ENCODE assay signal across 8 cellular contexts in genomic region chr12:1517007-1517406, GRCh38.
DNase-seq lines count a peak whose midpoint lies in the region.

No MANE protein-coding gene starts in this region.

- peaks cover 9% of the 10 kb centered on the region for H3K9me3 Mint-ChIP-seq in activated CD4-positive, alpha-beta memory T cell treated with anti-CD3 and anti-CD28 coated beads for 36 hours

- intact Hi-C loops in activated CD4-positive, alpha-beta memory T cell treated with anti-CD3 and anti-CD28 coated beads for 36 hours (cut with micrococcal nuclease) = loop anchor here (5.0 kb wide), 1 partner anchor 65 kb away; no protein-coding TSS in a partner anchor

- peaks cover 11% of the 10 kb centered on the region for H3K27me3 Mint-ChIP-seq in activated CD4-positive, alpha-beta memory T cell treated with anti-CD3 and anti-CD28 coated beads for 36 hours

- CTCF ChIA-PET in activated CD4-positive, alpha-beta memory T cell treated with anti-CD3 and anti-CD28 coated beads for 36 hours (lab: Charles Lee) = interaction anchor here (1.0 to 2.3 kb wide), 2 partner anchors 66 to 399 kb away, joined by 5 to 13 read pairs; no protein-coding TSS in a partner anchor

- H3K27ac Mint-ChIP-seq in activated CD4-positive, alpha-beta memory T cell treated with anti-CD3 and anti-CD28 coated beads for 36 hours = no peak overlapping the region

- H3K4me1 Mint-ChIP-seq in activated CD4-positive, alpha-beta memory T cell treated with anti-CD3 and anti-CD28 coated beads for 36 hours (ENCODE audit: low read depth) = no peaks in the 10 kb centered on the region

- H3K27ac ChIP-seq in epithelial cell of prostate = peak overlapping the region; percentile 78

- POLR2A ChIA-PET in activated CD4-positive, alpha-beta memory T cell treated with anti-CD3 and anti-CD28 coated beads for 36 hours (lab: Charles Lee) = no interaction called here

- H3K4me3 Mint-ChIP-seq in activated CD4-positive, alpha-beta memory T cell treated with anti-CD3 and anti-CD28 coated beads for 36 hours = no peak overlapping the region

- DNase-seq in activated effector memory CD4-positive, alpha-beta T cell treated with anti-CD3 and anti-CD28 coated beads, Interleukin-2, amount 50 U/mL, for 16 hours = peak; percentile 47
- DNase-seq in activated effector memory CD4-positive, alpha-beta T cell treated with Interleukin-2 at 50 U/mL for 16 hours = no peak
- DNase-seq in NCI-H446 treated with DMSO at 0.1 percent for 48 hours (lab: John Stamatoyannopoulos, UW) (peak; percentile 21), epithelial cell of prostate (ENCODE audit: low read depth, low spot score) (peak; percentile 87), stromal cell of bone marrow (ENCODE audit: low read depth) (peak; percentile 96), SKM-1 treated with dmso at 0.1 percent for 144 hours (lab: John Stamatoyannopoulos, UW; ENCODE audit: unreplicated experiment) (no peak), NCI-H187 (lab: John Stamatoyannopoulos, UW) (no peak)
- DNase-seq in activated CD4-positive, alpha-beta memory T cell treated with anti-CD3 and anti-CD28 coated beads for 36 hours = no peak

- no peaks in the 10 kb centered on the region for H3K36me3 Mint-ChIP-seq in activated CD4-positive, alpha-beta memory T cell treated with anti-CD3 and anti-CD28 coated beads for 36 hours

Comparison
In these comparisons a context has a peak if more than half of its experiments do, and no peak if none do; other contexts are left out.
1. DNase-seq: peak in activated effector memory CD4-positive, alpha-beta T cell treated with anti-CD3 and anti-CD28 coated beads, Interleukin-2, amount 50 U/mL, for 16 hours (single experiment), NCI-H446 treated with DMSO at 0.1 percent for 48 hours (single experiment), epithelial cell of prostate (single experiment) and stromal cell of bone marrow (single experiment); none in activated effector memory CD4-positive, alpha-beta T cell treated with Interleukin-2 at 50 U/mL for 16 hours (single experiment), activated CD4-positive, alpha-beta memory T cell treated with anti-CD3 and anti-CD28 coated beads for 36 hours (single experiment), SKM-1 treated with dmso at 0.1 percent for 144 hours (single experiment) and NCI-H187 (0 of 2).